Comparison of ENCODE assay signal across 11 cellular contexts in the genomic region with DNA sequence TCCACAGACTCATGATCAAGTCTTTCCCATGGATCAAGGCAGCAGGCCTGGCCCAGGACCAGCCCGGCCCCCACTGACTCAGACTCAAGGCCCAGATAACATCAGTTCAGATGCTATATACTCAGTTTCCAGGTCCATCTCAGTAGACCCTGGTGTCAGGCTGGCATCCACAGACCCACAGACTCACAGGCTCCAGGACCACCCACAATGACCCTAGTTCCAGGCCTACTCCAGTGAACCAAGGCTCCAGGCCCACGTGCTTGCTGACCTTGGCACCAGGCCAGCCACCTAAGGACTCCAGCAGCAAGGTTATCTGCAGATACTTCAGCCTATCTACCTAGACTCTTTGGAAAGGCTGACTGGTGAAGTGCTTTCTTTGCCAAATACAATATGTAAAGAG. TPM values are rescaled to one million over a fixed set of nuclear protein-coding genes. Genes with fewer than 3 reads are reported as not detected.
"Had no signal": no experiment of that assay in that cellular context is flagged by ENCODE, and none has a peak within 500 bp of the region (broad histone marks: within the 10 kb centered on the region; RNA-seq: fewer than 3 reads in every experiment).

No MANE protein-coding gene starts in this region.

- ATAC-seq: GM23338, HCT116, HepG2 had no signal

- H3K4me3 ChIP-seq: GM23338, HAP-1 had no signal

- H3K36me3 ChIP-seq: HAP-1 had no signal

- H3K4me2 ChIP-seq: GM23338 had no signal

- H3K27ac Mint-ChIP-seq: GM23338, HFFc6, IgD-negative memory B cell had no signal

- H3K27ac ChIP-seq: HL-60 had no signal

- H2AFZ ChIP-seq: GM23338 had no signal

- H3K4me1 Mint-ChIP-seq: GM23338, IgD-negative memory B cell had no signal

- H3K4me1 ChIP-seq: HAP-1 had no signal

- H3K9me3 ChIP-seq: HAP-1 had no signal

- FAIRE-seq: HepG2 had no signal

- H3K27me3 Mint-ChIP-seq: IgD-negative memory B cell had no signal

- DNase-seq: H7, HFFc6, KG1 had no signal

- H3K4me3 Mint-ChIP-seq: GM23338, HFFc6 had no signal

RNA-seq across cellular contexts. Expression of gene KCNH7, which starts 51.0 kb away (rescaled TPM):
- total RNA-seq: H4, HepG2, HFFc6, HT1080 had no signal
- polyA plus RNA-seq: HepG2, IgD-negative memory B cell had no signal
